Comparison of ENCODE assay signal across 8 cellular contexts in the genomic region with DNA sequence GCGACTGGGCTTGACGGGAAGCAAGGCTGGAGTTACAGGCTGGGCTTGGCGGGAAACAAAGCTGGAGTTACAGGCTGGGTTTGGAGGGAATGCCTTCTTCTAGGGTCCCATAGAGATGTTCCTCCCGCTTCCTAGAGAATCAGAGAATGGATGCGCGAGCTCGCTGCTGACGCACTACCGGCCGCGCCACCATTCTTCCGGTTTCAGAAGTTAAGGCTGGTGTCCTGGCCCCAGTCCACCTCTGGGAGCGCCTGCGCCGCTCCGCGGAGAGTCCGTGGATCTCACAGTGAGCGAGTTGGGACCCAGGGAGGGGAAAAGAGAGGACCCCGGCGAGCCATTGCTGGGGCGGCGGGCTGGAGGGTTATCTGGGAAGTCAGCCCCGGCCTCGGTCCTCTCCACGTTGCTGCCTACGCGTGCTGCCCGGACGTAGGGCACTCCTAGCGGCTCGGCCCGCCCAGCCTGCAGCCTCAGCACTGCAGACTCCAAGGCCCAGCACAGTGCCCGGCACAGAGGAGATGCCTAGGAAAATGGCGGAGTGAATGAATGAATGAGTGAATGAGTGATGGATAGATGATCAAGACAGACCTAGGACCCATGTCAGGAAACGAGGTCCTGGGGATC. TPM values are rescaled to one million over a fixed set of nuclear protein-coding genes. Genes with fewer than 3 reads are reported as not detected.
DNase-seq lines count a peak whose midpoint lies in the region; ATAC-seq and TF ChIP-seq lines count a peak whose summit lies in the region.

Gene ZNF502 (plus strand): TSS at position 206 of the 621 bp plus-strand sequence. CDS start 7,602 bp downstream, outside the sequence.

- no peaks in the 10 kb centered on the region for H3K4me1 ChIP-seq in PC-9 (replicated peaks; ENCODE audit: insufficient read depth)

- peaks cover 14 to 17% of the 10 kb centered on the region in 2 donors for H3K4me1 Mint-ChIP-seq in natural killer cell
- peaks cover 4 to 16% of the 10 kb centered on the region in 2 donors for H3K4me1 Mint-ChIP-seq in stimulated activated naive B cell treated with anti-CD40 and anti-IgM and Interleukin-4, amounts not matched to agents 10 μg/mL and 1 μg/mL and 100 μg/mL, for 72 hours

- H3K27me3 ChIP-seq in PC-9 (ENCODE audit: insufficient read depth, low read depth), result peaks cover 35% of the 10 kb centered on the region

- H3K27ac ChIP-seq in PC-9, result no peak within 1 kb of the TSS

- peak within 1 kb of the TSS; percentile 96 for H3K27ac Mint-ChIP-seq in natural killer cell
- peak within 1 kb of the TSS; percentile 98 for H3K27ac Mint-ChIP-seq in stimulated activated naive B cell treated with anti-CD40 and anti-IgM and Interleukin-4, amounts not matched to agents 10 μg/mL and 1 μg/mL and 100 μg/mL, for 72 hours

- no peaks in the 10 kb centered on the region for H3K79me2 ChIP-seq in PC-9 (ENCODE audit: low read depth)

- peaks cover 9 to 29% of the 10 kb centered on the region in 2 donors for H3K27me3 Mint-ChIP-seq in natural killer cell (ENCODE audit: low read depth in 2 of 2)
- H3K27me3 Mint-ChIP-seq in stimulated activated naive B cell treated with anti-CD40 and anti-IgM and Interleukin-4, amounts not matched to agents 10 μg/mL and 1 μg/mL and 100 μg/mL, for 72 hours, result peaks cover 15 to 26% of the 10 kb centered on the region in 2 donors

- peak within 1 kb of the TSS; percentile 100 for H3K4me3 Mint-ChIP-seq in natural killer cell
- H3K4me3 Mint-ChIP-seq in stimulated activated naive B cell treated with anti-CD40 and anti-IgM and Interleukin-4, amounts not matched to agents 10 μg/mL and 1 μg/mL and 100 μg/mL, for 72 hours, result peak within 1 kb of the TSS; percentile 97 to 99

- 0 out of 2 replicates have a peak, but pooled peaks cover 4% of the 10 kb centered on the region for H3K36me3 ChIP-seq in PC-9 (ENCODE audit: low read depth)

- H3K9me3 ChIP-seq in PC-9 (ENCODE audit: insufficient read depth, low read depth), result peaks cover 35% of the 10 kb centered on the region

- peak within 1 kb of the TSS; percentile 98 for H2AFZ ChIP-seq in PC-9

- peak within 1 kb of the TSS; percentile 93 for H3K4me2 ChIP-seq in PC-9

- ATAC-seq in GM21786 (IDR thresholded peaks at IDR 0.05; ENCODE audit: unreplicated experiment), result peak; percentile 56
- peak; percentile 86 to 98 (median 96) for ATAC-seq in natural killer cell
- peak; percentile 97 to 99 for ATAC-seq in stimulated activated naive B cell treated with anti-CD40 and anti-IgM and Interleukin-4, amounts not matched to agents 10 μg/mL and 1 μg/mL and 100 μg/mL, for 72 hours (replicated peaks)
- no peak for ATAC-seq in HG03565 (IDR thresholded peaks at IDR 0.05; ENCODE audit: unreplicated experiment)

- no peaks in the 10 kb centered on the region for H4K20me1 ChIP-seq in PC-9 (ENCODE audit: insufficient read depth)

- CTCF ChIA-PET in PC-9 (lab: Charles Lee), result no interaction called here

- 0 out of 2 replicates have a peak, but pooled peaks have one; percentile 29 for TF ChIP-seq CTCF in PC-9 (conservative IDR thresholded peaks at IDR 0.05)
- TF ChIP-seq CTCF in fibroblast of the aortic adventitia (IDR thresholded peaks at IDR 0.05; ENCODE audit: insufficient read depth, low read length), result peak; percentile 43
- TF ChIP-seq CTCF in natural killer cell (IDR thresholded peaks at IDR 0.05), result peak; percentile 25

- POLR2A ChIA-PET in PC-9 (lab: Charles Lee; ENCODE audit: unreplicated experiment), result interaction anchor here (0.7 to 1.0 kb wide), 2 partner anchors 17 to 635 kb away, joined by 3 to 14 read pairs; partner anchors contain the start of gene ZNF501

- H3K4me3 ChIP-seq in PC-9 (peak within 1 kb of the TSS; percentile 94), fibroblast of the aortic adventitia (ENCODE audit: low read depth, low read length) (peak within 1 kb of the TSS; percentile 97)

- H3K36me3 Mint-ChIP-seq in natural killer cell, result peaks cover 17% of the 10 kb centered on the region
- H3K36me3 Mint-ChIP-seq in stimulated activated naive B cell treated with anti-CD40 and anti-IgM and Interleukin-4, amounts not matched to agents 10 μg/mL and 1 μg/mL and 100 μg/mL, for 72 hours, result peaks cover 39 to 54% of the 10 kb centered on the region in 2 donors

- intact Hi-C loops in PC-9 (cut with micrococcal nuclease; ENCODE audit: unreplicated experiment), result loop anchor here (1.0 to 2.0 kb wide), 2 partner anchors 17 to 64 kb away; partner anchors contain the start of genes ZNF35 and ZNF501
- intact Hi-C loops in natural killer cell (cut with micrococcal nuclease), result loop anchor here (1.0 to 5.0 kb wide), 2 partner anchors 17 to 50 kb away; partner anchors contain the start of genes KIAA1143, KIF15 and ZNF501

- H3K9me3 Mint-ChIP-seq in natural killer cell, result peaks cover 2 to 5% of the 10 kb centered on the region in 2 donors
- peaks cover 26 to 28% of the 10 kb centered on the region in 2 donors for H3K9me3 Mint-ChIP-seq in stimulated activated naive B cell treated with anti-CD40 and anti-IgM and Interleukin-4, amounts not matched to agents 10 μg/mL and 1 μg/mL and 100 μg/mL, for 72 hours

- H3F3A ChIP-seq in PC-9 (ENCODE audit: insufficient read depth, low read depth), result no peaks in the 10 kb centered on the region

- H3K9me2 ChIP-seq in PC-9 (ENCODE audit: insufficient read depth), result no peaks in the 10 kb centered on the region

- TSS peak; percentile 72 for BruUV-seq in PC-9 (replicated peaks; lab: Mats Ljungman, UMichigan)

- DNase-seq in PC-9 (peak; percentile 69 to 71), activated gamma-delta T cell treated with Interleukin-2 at 50 U/mL for 16 hours (peak; percentile 46), fibroblast of the aortic adventitia (ENCODE audit: low read depth) (peak; percentile 90), natural killer cell (peak; percentile 66), NCI-H1436 treated with DMSO at 0.1 percent for 48 hours (lab: John Stamatoyannopoulos, UW) (no peak)
- peak; percentile 67 for DNase-seq in stimulated activated naive B cell treated with anti-CD40 and anti-IgM and Interleukin-4, amounts not matched to agents 10 μg/mL and 1 μg/mL and 100 μg/mL, for 72 hours

RNA-seq across cellular contexts. Expression of gene ZNF502, which starts in this region (rescaled TPM):
- total RNA-seq in PC-9 (2021) (2.1 and 2.8 TPM in 2 replicates), fibroblast of the aortic adventitia (ENCODE audit: low replicate concordance) (4.7 and 6.0 TPM in 2 replicates), natural killer cell (1 to 10 TPM; 2.8 to 7.0 (median 4.4) TPM)
